Comparison of ENCODE assay signal across 1 cellular context in the genomic region with DNA sequence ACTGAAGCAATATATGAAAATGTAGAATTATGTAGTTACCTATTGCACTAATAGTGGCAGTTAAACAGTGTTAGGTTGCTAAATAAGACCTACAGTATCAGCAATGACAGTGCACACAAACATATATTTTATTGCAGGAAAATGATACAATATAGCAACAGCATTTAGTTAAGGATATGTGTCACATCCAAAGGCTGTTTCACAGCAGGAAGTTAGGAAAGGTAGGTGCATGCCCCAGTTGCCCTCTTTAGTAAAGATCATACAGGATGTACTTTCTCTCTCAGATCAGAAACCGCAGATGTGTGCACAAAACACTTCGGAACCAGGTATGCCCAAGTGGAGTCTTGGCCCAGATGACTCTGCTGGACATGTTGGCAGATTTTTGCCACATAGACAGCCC.
TF ChIP-seq lines count a peak whose summit lies in the region.

No MANE protein-coding gene starts in this region.

TF ChIP-seq in H1, 55 proteins besides CTCF, POLR2A, EP300 and RAD21 (continued from another document):
- TF ChIP-seq, protein P1, sequence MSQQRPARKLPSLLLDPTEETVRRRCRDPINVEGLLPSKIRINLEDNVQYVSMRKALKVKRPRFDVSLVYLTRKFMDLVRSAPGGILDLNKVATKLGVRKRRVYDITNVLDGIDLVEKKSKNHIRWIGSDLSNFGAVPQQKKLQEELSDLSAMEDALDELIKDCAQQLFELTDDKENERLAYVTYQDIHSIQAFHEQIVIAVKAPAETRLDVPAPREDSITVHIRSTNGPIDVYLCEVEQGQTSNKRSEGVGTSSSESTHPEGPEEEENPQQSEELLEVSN (IDR thresholded peaks at IDR 0.05): no peak
- TF ChIP-seq ZNF274 (IDR thresholded peaks at IDR 0.05; ENCODE audit: borderline replicate concordance, extremely low read depth, low read length) (no peak), TBP (IDR thresholded peaks at IDR 0.05; ENCODE audit: low read depth, low read length) (no peak), SRF (IDR thresholded peaks at IDR 0.05; ENCODE audit: low read depth, low read length) (no peak), RXRA (IDR thresholded peaks at IDR 0.05; ENCODE audit: insufficient read depth, low read depth, low read length) (no peak), GTF2F1 (IDR thresholded peaks at IDR 0.05; ENCODE audit: borderline replicate concordance, low read depth, low read length) (no peak), KDM5A (IDR thresholded peaks at IDR 0.05; ENCODE audit: low read length) (no peak), TAF7 (optimal IDR thresholded peaks at IDR 0.05; ENCODE audit: borderline replicate concordance, low read depth, low read length) (no peak), PHF8 (conservative IDR thresholded peaks at IDR 0.05; ENCODE audit: low read depth, low read length) (no peak), JUND (IDR thresholded peaks at IDR 0.05; ENCODE audit: low read length) (no peak)
- TF ChIP-seq, protein P2, sequence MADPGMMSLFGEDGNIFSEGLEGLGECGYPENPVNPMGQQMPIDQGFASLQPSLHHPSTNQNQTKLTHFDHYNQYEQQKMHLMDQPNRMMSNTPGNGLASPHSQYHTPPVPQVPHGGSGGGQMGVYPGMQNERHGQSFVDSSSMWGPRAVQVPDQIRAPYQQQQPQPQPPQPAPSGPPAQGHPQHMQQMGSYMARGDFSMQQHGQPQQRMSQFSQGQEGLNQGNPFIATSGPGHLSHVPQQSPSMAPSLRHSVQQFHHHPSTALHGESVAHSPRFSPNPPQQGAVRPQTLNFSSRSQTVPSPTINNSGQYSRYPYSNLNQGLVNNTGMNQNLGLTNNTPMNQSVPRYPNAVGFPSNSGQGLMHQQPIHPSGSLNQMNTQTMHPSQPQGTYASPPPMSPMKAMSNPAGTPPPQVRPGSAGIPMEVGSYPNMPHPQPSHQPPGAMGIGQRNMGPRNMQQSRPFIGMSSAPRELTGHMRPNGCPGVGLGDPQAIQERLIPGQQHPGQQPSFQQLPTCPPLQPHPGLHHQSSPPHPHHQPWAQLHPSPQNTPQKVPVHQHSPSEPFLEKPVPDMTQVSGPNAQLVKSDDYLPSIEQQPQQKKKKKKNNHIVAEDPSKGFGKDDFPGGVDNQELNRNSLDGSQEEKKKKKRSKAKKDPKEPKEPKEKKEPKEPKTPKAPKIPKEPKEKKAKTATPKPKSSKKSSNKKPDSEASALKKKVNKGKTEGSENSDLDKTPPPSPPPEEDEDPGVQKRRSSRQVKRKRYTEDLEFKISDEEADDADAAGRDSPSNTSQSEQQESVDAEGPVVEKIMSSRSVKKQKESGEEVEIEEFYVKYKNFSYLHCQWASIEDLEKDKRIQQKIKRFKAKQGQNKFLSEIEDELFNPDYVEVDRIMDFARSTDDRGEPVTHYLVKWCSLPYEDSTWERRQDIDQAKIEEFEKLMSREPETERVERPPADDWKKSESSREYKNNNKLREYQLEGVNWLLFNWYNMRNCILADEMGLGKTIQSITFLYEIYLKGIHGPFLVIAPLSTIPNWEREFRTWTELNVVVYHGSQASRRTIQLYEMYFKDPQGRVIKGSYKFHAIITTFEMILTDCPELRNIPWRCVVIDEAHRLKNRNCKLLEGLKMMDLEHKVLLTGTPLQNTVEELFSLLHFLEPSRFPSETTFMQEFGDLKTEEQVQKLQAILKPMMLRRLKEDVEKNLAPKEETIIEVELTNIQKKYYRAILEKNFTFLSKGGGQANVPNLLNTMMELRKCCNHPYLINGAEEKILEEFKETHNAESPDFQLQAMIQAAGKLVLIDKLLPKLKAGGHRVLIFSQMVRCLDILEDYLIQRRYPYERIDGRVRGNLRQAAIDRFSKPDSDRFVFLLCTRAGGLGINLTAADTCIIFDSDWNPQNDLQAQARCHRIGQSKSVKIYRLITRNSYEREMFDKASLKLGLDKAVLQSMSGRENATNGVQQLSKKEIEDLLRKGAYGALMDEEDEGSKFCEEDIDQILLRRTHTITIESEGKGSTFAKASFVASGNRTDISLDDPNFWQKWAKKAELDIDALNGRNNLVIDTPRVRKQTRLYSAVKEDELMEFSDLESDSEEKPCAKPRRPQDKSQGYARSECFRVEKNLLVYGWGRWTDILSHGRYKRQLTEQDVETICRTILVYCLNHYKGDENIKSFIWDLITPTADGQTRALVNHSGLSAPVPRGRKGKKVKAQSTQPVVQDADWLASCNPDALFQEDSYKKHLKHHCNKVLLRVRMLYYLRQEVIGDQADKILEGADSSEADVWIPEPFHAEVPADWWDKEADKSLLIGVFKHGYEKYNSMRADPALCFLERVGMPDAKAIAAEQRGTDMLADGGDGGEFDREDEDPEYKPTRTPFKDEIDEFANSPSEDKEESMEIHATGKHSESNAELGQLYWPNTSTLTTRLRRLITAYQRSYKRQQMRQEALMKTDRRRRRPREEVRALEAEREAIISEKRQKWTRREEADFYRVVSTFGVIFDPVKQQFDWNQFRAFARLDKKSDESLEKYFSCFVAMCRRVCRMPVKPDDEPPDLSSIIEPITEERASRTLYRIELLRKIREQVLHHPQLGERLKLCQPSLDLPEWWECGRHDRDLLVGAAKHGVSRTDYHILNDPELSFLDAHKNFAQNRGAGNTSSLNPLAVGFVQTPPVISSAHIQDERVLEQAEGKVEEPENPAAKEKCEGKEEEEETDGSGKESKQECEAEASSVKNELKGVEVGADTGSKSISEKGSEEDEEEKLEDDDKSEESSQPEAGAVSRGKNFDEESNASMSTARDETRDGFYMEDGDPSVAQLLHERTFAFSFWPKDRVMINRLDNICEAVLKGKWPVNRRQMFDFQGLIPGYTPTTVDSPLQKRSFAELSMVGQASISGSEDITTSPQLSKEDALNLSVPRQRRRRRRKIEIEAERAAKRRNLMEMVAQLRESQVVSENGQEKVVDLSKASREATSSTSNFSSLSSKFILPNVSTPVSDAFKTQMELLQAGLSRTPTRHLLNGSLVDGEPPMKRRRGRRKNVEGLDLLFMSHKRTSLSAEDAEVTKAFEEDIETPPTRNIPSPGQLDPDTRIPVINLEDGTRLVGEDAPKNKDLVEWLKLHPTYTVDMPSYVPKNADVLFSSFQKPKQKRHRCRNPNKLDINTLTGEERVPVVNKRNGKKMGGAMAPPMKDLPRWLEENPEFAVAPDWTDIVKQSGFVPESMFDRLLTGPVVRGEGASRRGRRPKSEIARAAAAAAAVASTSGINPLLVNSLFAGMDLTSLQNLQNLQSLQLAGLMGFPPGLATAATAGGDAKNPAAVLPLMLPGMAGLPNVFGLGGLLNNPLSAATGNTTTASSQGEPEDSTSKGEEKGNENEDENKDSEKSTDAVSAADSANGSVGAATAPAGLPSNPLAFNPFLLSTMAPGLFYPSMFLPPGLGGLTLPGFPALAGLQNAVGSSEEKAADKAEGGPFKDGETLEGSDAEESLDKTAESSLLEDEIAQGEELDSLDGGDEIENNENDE (IDR thresholded peaks at IDR 0.05; ENCODE audit: insufficient replicate concordance, low read length): no peak
- TF ChIP-seq, protein P3, sequence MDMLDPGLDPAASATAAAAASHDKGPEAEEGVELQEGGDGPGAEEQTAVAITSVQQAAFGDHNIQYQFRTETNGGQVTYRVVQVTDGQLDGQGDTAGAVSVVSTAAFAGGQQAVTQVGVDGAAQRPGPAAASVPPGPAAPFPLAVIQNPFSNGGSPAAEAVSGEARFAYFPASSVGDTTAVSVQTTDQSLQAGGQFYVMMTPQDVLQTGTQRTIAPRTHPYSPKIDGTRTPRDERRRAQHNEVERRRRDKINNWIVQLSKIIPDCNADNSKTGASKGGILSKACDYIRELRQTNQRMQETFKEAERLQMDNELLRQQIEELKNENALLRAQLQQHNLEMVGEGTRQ (IDR thresholded peaks at IDR 0.05; ENCODE audit: low read length): no peak
- TF ChIP-seq, protein P4, sequence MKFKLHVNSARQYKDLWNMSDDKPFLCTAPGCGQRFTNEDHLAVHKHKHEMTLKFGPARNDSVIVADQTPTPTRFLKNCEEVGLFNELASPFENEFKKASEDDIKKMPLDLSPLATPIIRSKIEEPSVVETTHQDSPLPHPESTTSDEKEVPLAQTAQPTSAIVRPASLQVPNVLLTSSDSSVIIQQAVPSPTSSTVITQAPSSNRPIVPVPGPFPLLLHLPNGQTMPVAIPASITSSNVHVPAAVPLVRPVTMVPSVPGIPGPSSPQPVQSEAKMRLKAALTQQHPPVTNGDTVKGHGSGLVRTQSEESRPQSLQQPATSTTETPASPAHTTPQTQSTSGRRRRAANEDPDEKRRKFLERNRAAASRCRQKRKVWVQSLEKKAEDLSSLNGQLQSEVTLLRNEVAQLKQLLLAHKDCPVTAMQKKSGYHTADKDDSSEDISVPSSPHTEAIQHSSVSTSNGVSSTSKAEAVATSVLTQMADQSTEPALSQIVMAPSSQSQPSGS (IDR thresholded peaks at IDR 0.05; ENCODE audit: low read length): no peak
